Comparison of ENCODE assay signal across 22 cellular contexts in genomic region chr5:122924203-122924602, GRCh38.
DNase-seq lines count a peak whose midpoint lies in the region; ATAC-seq and TF ChIP-seq lines count a peak whose summit lies in the region.
"Had no signal": no experiment of that assay in that cellular context is flagged by ENCODE, and none has a peak within 500 bp of the region (broad histone marks: within the 10 kb centered on the region; RNA-seq: fewer than 3 reads in every experiment).

No MANE protein-coding gene starts in this region.

- POLR2A ChIA-PET in IMR-90 (lab: Charles Lee; ENCODE audit: unreplicated experiment): interaction anchor here (0.6 kb wide), 1 partner anchor 75 kb away, joined by 3 read pairs; no protein-coding TSS in a partner anchor

- H3K27me3 Mint-ChIP-seq in nephron progenitor cell (ENCODE audit: low read depth, poor library complexity): peaks cover 3% of the 10 kb centered on the region
- H3K27me3 Mint-ChIP-seq: activated CD4-positive, alpha-beta memory T cell treated with anti-CD3 and anti-CD28 coated beads, Interleukin-2, amount 10 ng/mL, durations not matched to agents 7 days and 5 days; B cell; progenitor cell of endocrine pancreas had no signal

- no peak overlapping the region for H2AFZ ChIP-seq in IMR-90 (replicated peaks; ENCODE audit: low read length, poor library complexity)
- H2AFZ ChIP-seq: GM23338 had no signal

- no peaks in the 10 kb centered on the region for H3K9me3 Mint-ChIP-seq in nephron progenitor cell
- H3K9me3 Mint-ChIP-seq: activated CD4-positive, alpha-beta memory T cell treated with anti-CD3 and anti-CD28 coated beads, Interleukin-2, amount 10 ng/mL, durations not matched to agents 7 days and 5 days; GM23338 had no signal

- H3K56ac ChIP-seq in IMR-90 (ENCODE audit: extremely low read depth, insufficient read depth, low read length): no peak overlapping the region

- in situ Hi-C loops in IMR-90 (cut with MboI; ENCODE audit: low sequenced_read_pairs): no loop called here
- in situ Hi-C loops in brain microvascular endothelial cell (cut with HindIII; ENCODE audit: low pct_ligation_motif_present, low sequenced_read_pairs): no loop called here

- H3K27me3 ChIP-seq in IMR-90 (ENCODE audit: control insufficient read depth, insufficient read depth, low read length): no peaks in the 10 kb centered on the region
- no peaks in the 10 kb centered on the region for H3K27me3 ChIP-seq in brain microvascular endothelial cell (replicated peaks)
- H3K27me3 ChIP-seq: cardiac muscle cell, testis, uterus had no signal

- H3K4me1 Mint-ChIP-seq in nephron progenitor cell: peaks cover 22% of the 10 kb centered on the region
- H3K4me1 Mint-ChIP-seq: activated CD4-positive, alpha-beta memory T cell treated with anti-CD3 and anti-CD28 coated beads, Interleukin-2, amount 10 ng/mL, durations not matched to agents 7 days and 5 days; B cell had no signal

- H3K4me3 ChIP-seq in IMR-90 (ENCODE audit: insufficient read depth, low read depth, low read length) (no peak overlapping the region), brain microvascular endothelial cell (ENCODE audit: low read depth, low read length) (no peak overlapping the region)
- H3K4me3 ChIP-seq: cardiac muscle cell, GM23338, lung, testis, uterus had no signal

- no TSS peak for BruUV-seq in IMR-90 (replicated peaks; lab: Mats Ljungman, UMichigan)

- H3K14ac ChIP-seq in IMR-90 (replicated peaks; ENCODE audit: low read depth, low read length): no peak overlapping the region

- H2BK5ac ChIP-seq in IMR-90 (ENCODE audit: low read depth, low read length, poor library complexity, severe bottlenecking): no peak overlapping the region

- ATAC-seq in IMR-90 (ENCODE audit: low read depth): peak; percentile 56
- no peak for ATAC-seq in HG03280 (IDR thresholded peaks at IDR 0.05; ENCODE audit: unreplicated experiment)
- ATAC-seq: GM23338 had no signal

- no peaks in the 10 kb centered on the region for H3K36me3 ChIP-seq in IMR-90 (ENCODE audit: control insufficient read depth, insufficient read depth, low read length)
- H3K36me3 ChIP-seq in brain microvascular endothelial cell (replicated peaks): no peaks in the 10 kb centered on the region
- H3K36me3 ChIP-seq: cardiac muscle cell, uterus had no signal

- no peak overlapping the region for H2AK9ac ChIP-seq in IMR-90 (replicated peaks; ENCODE audit: low read depth, low read length, poor library complexity)

- dilution Hi-C loops in IMR-90 (cut with HindIII; ENCODE audit: low sequenced_read_pairs, unreplicated experiment): no loop called here

- no peak overlapping the region for H4K91ac ChIP-seq in IMR-90 (ENCODE audit: insufficient read depth, low read depth, low read length)

- intact Hi-C loops in IMR-90 (cut with micrococcal nuclease): no loop called here

- H4K8ac ChIP-seq in IMR-90 (ENCODE audit: low read depth in 2 of 2, low read length in 2 of 2): no peak overlapping the region

- H3K9me1 ChIP-seq in IMR-90 (ENCODE audit: insufficient read depth, low read length): no peaks in the 10 kb centered on the region

- no peak overlapping the region for H2BK20ac ChIP-seq in IMR-90 (ENCODE audit: low read depth, low read length)

- no peak for TF ChIP-seq RAD21 in IMR-90 (IDR thresholded peaks at IDR 0.05; ENCODE audit: low read length)

- no peak overlapping the region for H3K4me2 ChIP-seq in IMR-90 (ENCODE audit: low read depth, low read length)
- H3K4me2 ChIP-seq: GM23338 had no signal

- no peaks in the 10 kb centered on the region for H3K36me3 Mint-ChIP-seq in nephron progenitor cell (ENCODE audit: low read depth)

- no peak overlapping the region for H2BK15ac ChIP-seq in IMR-90 (ENCODE audit: low read depth, low read length)

- TF ChIP-seq CTCF in IMR-90 (conservative IDR thresholded peaks at IDR 0.05; ENCODE audit: low read depth, low read length): no peak
- no peak for TF ChIP-seq CTCF in nephron progenitor cell (IDR thresholded peaks at IDR 0.05)
- TF ChIP-seq CTCF in brain microvascular endothelial cell (IDR thresholded peaks at IDR 0.05; ENCODE audit: low read depth, low read length, missing control alignments): no peak

- H3K4ac ChIP-seq in IMR-90 (ENCODE audit: low read depth, low read length): no peak overlapping the region

- H3K27ac Mint-ChIP-seq in nephron progenitor cell: no peak overlapping the region
- H3K27ac Mint-ChIP-seq: activated CD4-positive, alpha-beta memory T cell treated with anti-CD3 and anti-CD28 coated beads, Interleukin-2, amount 10 ng/mL, durations not matched to agents 7 days and 5 days; B cell; GM23338; progenitor cell of endocrine pancreas had no signal

- 0 out of 2 replicates have a peak, but pooled peaks cover 1% of the 10 kb centered on the region for H3K4me1 ChIP-seq in IMR-90 (ENCODE audit: control insufficient read depth, insufficient read depth, low read length)
- H3K4me1 ChIP-seq: testis, uterus had no signal

- no peak overlapping the region for H3K4me3 Mint-ChIP-seq in nephron progenitor cell
- H3K4me3 Mint-ChIP-seq: activated CD4-positive, alpha-beta memory T cell treated with anti-CD3 and anti-CD28 coated beads, Interleukin-2, amount 10 ng/mL, durations not matched to agents 7 days and 5 days; B cell; GM23338 had no signal

- H3K9ac ChIP-seq in IMR-90 (ENCODE audit: low read depth, low read length): no peak overlapping the region

- WGBS in IMR-90 (ENCODE audit: extremely low coverage in 2 of 2, insufficient read length in 1 of 2), 2 experiments: no CpG with 5 or more reads among the region's 5 CpGs

- no peak for TF ChIP-seq POLR2A in IMR-90 (IDR thresholded peaks at IDR 0.05; ENCODE audit: low read depth, low read length)

- H3K27ac ChIP-seq in IMR-90 (ENCODE audit: insufficient read depth, low read length) (no peak overlapping the region), brain microvascular endothelial cell (no peak overlapping the region)
- H3K27ac ChIP-seq: cardiac muscle cell, testis, uterus had no signal

- no peak overlapping the region for H3K23ac ChIP-seq in IMR-90 (ENCODE audit: low read depth, low read length)

- peaks cover 8% of the 10 kb centered on the region; the same call in 1 of the 2 replicates for H4K20me1 ChIP-seq in IMR-90 (ENCODE audit: insufficient read depth, low read length)

- H3K79me1 ChIP-seq in IMR-90 (ENCODE audit: low read depth in 1 of 2, low read length in 2 of 2): peaks cover 8 to 10% of the 10 kb centered on the region in 2 experiments; a peak in 3 of 4 replicates

- H3K18ac ChIP-seq in IMR-90 (ENCODE audit: low read depth, low read length): no peak overlapping the region

- CTCF ChIA-PET in IMR-90 (lab: Yijun Ruan, JAX): no interaction called here

- H2BK120ac ChIP-seq in IMR-90 (ENCODE audit: low read depth, low read length): no peak overlapping the region

- H4K5ac ChIP-seq in IMR-90 (ENCODE audit: low read depth, low read length): no peak overlapping the region

- no peaks in the 10 kb centered on the region for H3K9me3 ChIP-seq in IMR-90 (ENCODE audit: control insufficient read depth, insufficient read depth, low read length)
- H3K9me3 ChIP-seq: testis, uterus had no signal

- DNase-seq in EL (peak; percentile 65), IMR-90 (peak; percentile 39), fibroblast of gingiva (ENCODE audit: low read depth) (peak; percentile 46), nephron progenitor cell (peak; percentile 12), brain microvascular endothelial cell (no peak), CD1c-positive myeloid dendritic cell (ENCODE audit: extremely low spot score) (no peak)
- DNase-seq: activated CD4-positive, alpha-beta memory T cell treated with anti-CD3 and anti-CD28 coated beads, Interleukin-2, amount 10 ng/mL, durations not matched to agents 7 days and 5 days; activated CD4-positive, CD25-positive, alpha-beta regulatory T cell; amniotic stem cell; COR-L47; hypothalamus; NCI-H146; NCI-H510A treated with DMSO at 0.1 percent for 48 hours; stimulated activated CD4-positive, alpha-beta T cell treated with anti-CD3 and anti-CD28 coated beads, Interleukin-1b, Interleukin-23, amount 100 ng/mL, for 48 hours; testis; uterus had no signal

- no peak overlapping the region for H2AK5ac ChIP-seq in IMR-90 (ENCODE audit: low read depth, low read length)

TF ChIP-seq in IMR-90, 13 proteins besides CTCF, POLR2A, EP300 and RAD21:
- TF ChIP-seq USF2 (IDR thresholded peaks at IDR 0.05; ENCODE audit: low read depth, low read length): no peak
- TF ChIP-seq SMC3 (IDR thresholded peaks at IDR 0.05; ENCODE audit: low read depth, low read length): no peak
- no peak for TF ChIP-seq BHLHE40 (IDR thresholded peaks at IDR 0.05; ENCODE audit: low read depth, low read length)
- TF ChIP-seq MAFK (IDR thresholded peaks at IDR 0.05; ENCODE audit: low read depth, low read length): no peak
- TF ChIP-seq CEBPB (IDR thresholded peaks at IDR 0.05; ENCODE audit: low read depth, low read length): no peak
- no peak for TF ChIP-seq FOS (IDR thresholded peaks at IDR 0.05; ENCODE audit: low read depth, low read length)
- TF ChIP-seq MXI1 (IDR thresholded peaks at IDR 0.05; ENCODE audit: borderline replicate concordance, low read depth, low read length): no peak
- no peak for TF ChIP-seq RFX5 (IDR thresholded peaks at IDR 0.05; ENCODE audit: low read depth, low read length)
- TF ChIP-seq NFE2L2 (IDR thresholded peaks at IDR 0.05; ENCODE audit: low read depth, low read length): no peak
- no peak for TF ChIP-seq ELK1 (IDR thresholded peaks at IDR 0.05; ENCODE audit: borderline replicate concordance, low read depth, low read length)

Comparison
In these comparisons a context has a peak if more than half of its experiments do, and no peak if none do; other contexts are left out.
1. DNase-seq: peak in EL (single experiment), IMR-90 (single experiment), fibroblast of gingiva (single experiment) and nephron progenitor cell (single experiment); none in brain microvascular endothelial cell (single experiment) and CD1c-positive myeloid dendritic cell (single experiment).